ENCODE assay signal across 10 cellular contexts in the genomic region with DNA sequence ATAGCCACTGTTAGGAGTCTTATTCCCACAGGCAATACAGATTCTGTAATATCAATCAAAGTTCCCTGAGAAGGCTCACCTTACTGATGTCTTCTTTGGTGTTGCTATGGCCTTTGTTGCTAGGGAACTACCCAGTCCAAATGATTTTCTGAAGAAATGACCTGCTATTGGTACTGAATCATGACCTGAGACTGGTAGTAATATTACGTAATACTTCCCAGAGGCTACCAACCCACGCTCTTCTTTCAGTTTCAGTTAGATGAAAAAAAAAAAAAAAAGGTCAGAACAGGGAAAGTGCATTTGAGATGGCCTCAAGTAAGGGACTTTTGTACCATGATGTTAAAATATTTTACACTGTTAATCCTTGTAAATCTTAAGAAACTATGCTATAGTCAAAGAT.
DNase-seq lines count a peak whose midpoint lies in the region; ATAC-seq, FAIRE-seq and TF ChIP-seq lines count a peak whose summit lies in the region.
"Had no signal": no experiment of that assay in that cellular context is flagged by ENCODE, and none has a peak within 500 bp of the region (broad histone marks: within the 10 kb centered on the region; RNA-seq: fewer than 3 reads in every experiment).

No MANE protein-coding gene starts in this region.

- ATAC-seq in GM18498 (IDR thresholded peaks at IDR 0.05; ENCODE audit: unreplicated experiment) (peak; percentile 69), HG02588 (IDR thresholded peaks at IDR 0.05; ENCODE audit: unreplicated experiment) (peak; percentile 82), heart left ventricle (peak in 2 of 4 donors; percentile 39 to 78)

- FAIRE-seq in HTR-8/SVneo (lab: Jason Lieb, UNC) (no peak), kidney (lab: Jason Lieb, UNC) (no peak)

- peak overlapping the region in 7 of 12 donors; percentile 3 to 45 (median 32) for H3K4me3 ChIP-seq in heart left ventricle
- no peak overlapping the region for H3K4me3 ChIP-seq in kidney (ENCODE audit: low read length in 2 of 2)
- no peak overlapping the region for H3K4me3 ChIP-seq in Peyer's patch
- H3K4me3 ChIP-seq: esophagus squamous epithelium had no signal

- H3K27me3 Mint-ChIP-seq in activated CD4-positive, alpha-beta memory T cell treated with anti-CD3 and anti-CD28 coated beads, Interleukin-2, amount 10 ng/mL, durations not matched to agents 7 days and 5 days: no peaks in the 10 kb centered on the region
- H3K27me3 Mint-ChIP-seq: stimulated activated naive CD8-positive, alpha-beta T cell treated with anti-CD3 and anti-CD28 coated beads, Interleukin-15, Interleukin-2, amounts not matched to agents 100 ng/mL and 50 ng/mL, for 24 hours had no signal

- H3K9me3 ChIP-seq in heart left ventricle (no peaks in the 10 kb centered on the region), kidney (ENCODE audit: control insufficient read depth in 1 of 2, low read length in 2 of 2) (no peaks in the 10 kb centered on the region), Peyer's patch (no peaks in the 10 kb centered on the region)
- H3K9me3 ChIP-seq: esophagus squamous epithelium had no signal

- DNase-seq in HTR-8/SVneo (ENCODE audit: insufficient read length, low spot score): peak; percentile 11
- DNase-seq in heart left ventricle: no peak
- DNase-seq in T1000 (lab: John Stamatoyannopoulos, UW): no peak
- DNase-seq in kidney: no peak
- no peak for DNase-seq in activated CD4-positive, alpha-beta memory T cell treated with anti-CD3 and anti-CD28 coated beads, Interleukin-2, amount 10 ng/mL, durations not matched to agents 7 days and 5 days
- no peak for DNase-seq in Peyer's patch
- DNase-seq: esophagus squamous epithelium had no signal

- no peaks in the 10 kb centered on the region for H3K4me1 Mint-ChIP-seq in activated CD4-positive, alpha-beta memory T cell treated with anti-CD3 and anti-CD28 coated beads, Interleukin-2, amount 10 ng/mL, durations not matched to agents 7 days and 5 days

- H3K36me3 ChIP-seq in heart left ventricle (no peaks in the 10 kb centered on the region), kidney (ENCODE audit: control insufficient read depth in 1 of 2, insufficient read depth in 2 of 2, low read length in 2 of 2) (no peaks in the 10 kb centered on the region), Peyer's patch (no peaks in the 10 kb centered on the region)
- H3K36me3 ChIP-seq: esophagus squamous epithelium had no signal

- H3K27ac Mint-ChIP-seq in activated CD4-positive, alpha-beta memory T cell treated with anti-CD3 and anti-CD28 coated beads, Interleukin-2, amount 10 ng/mL, durations not matched to agents 7 days and 5 days: no peak overlapping the region
- H3K27ac Mint-ChIP-seq: stimulated activated naive CD8-positive, alpha-beta T cell treated with anti-CD3 and anti-CD28 coated beads, Interleukin-15, Interleukin-2, amounts not matched to agents 100 ng/mL and 50 ng/mL, for 24 hours had no signal

- TF ChIP-seq POLR2A in heart left ventricle (IDR thresholded peaks at IDR 0.05): no peak
- TF ChIP-seq POLR2A in Peyer's patch (IDR thresholded peaks at IDR 0.05): no peak

- H3K27ac ChIP-seq in heart left ventricle (peak overlapping the region in 4 of 12 donors; percentile 33 to 38 (median 36)), kidney (ENCODE audit: low read depth in 2 of 2, low read length in 2 of 2) (no peak overlapping the region), Peyer's patch (no peak overlapping the region)
- H3K27ac ChIP-seq: esophagus squamous epithelium had no signal

- H3K9me3 Mint-ChIP-seq in activated CD4-positive, alpha-beta memory T cell treated with anti-CD3 and anti-CD28 coated beads, Interleukin-2, amount 10 ng/mL, durations not matched to agents 7 days and 5 days: no peaks in the 10 kb centered on the region
- H3K9me3 Mint-ChIP-seq: stimulated activated naive CD8-positive, alpha-beta T cell treated with anti-CD3 and anti-CD28 coated beads, Interleukin-15, Interleukin-2, amounts not matched to agents 100 ng/mL and 50 ng/mL, for 24 hours had no signal

- no peak overlapping the region for H3K4me3 Mint-ChIP-seq in activated CD4-positive, alpha-beta memory T cell treated with anti-CD3 and anti-CD28 coated beads, Interleukin-2, amount 10 ng/mL, durations not matched to agents 7 days and 5 days
- H3K4me3 Mint-ChIP-seq: stimulated activated naive CD8-positive, alpha-beta T cell treated with anti-CD3 and anti-CD28 coated beads, Interleukin-15, Interleukin-2, amounts not matched to agents 100 ng/mL and 50 ng/mL, for 24 hours had no signal

- POLR2A ChIA-PET in activated CD4-positive, alpha-beta memory T cell treated with anti-CD3 and anti-CD28 coated beads, Interleukin-2, amount 10 ng/mL, durations not matched to agents 7 days and 5 days (lab: Charles Lee): no interaction called here

- H3K27me3 ChIP-seq in heart left ventricle (no peaks in the 10 kb centered on the region), Peyer's patch (no peaks in the 10 kb centered on the region)
- H3K27me3 ChIP-seq: esophagus squamous epithelium had no signal

- H3K4me1 ChIP-seq in heart left ventricle (no peaks in the 10 kb centered on the region), kidney (ENCODE audit: control insufficient read depth in 1 of 2, insufficient read depth in 1 of 2, low read depth in 1 of 2, low read length in 2 of 2) (no peaks in the 10 kb centered on the region), Peyer's patch (no peaks in the 10 kb centered on the region)
- H3K4me1 ChIP-seq: esophagus squamous epithelium had no signal

- H3K36me3 Mint-ChIP-seq in activated CD4-positive, alpha-beta memory T cell treated with anti-CD3 and anti-CD28 coated beads, Interleukin-2, amount 10 ng/mL, durations not matched to agents 7 days and 5 days (ENCODE audit: low read depth): no peaks in the 10 kb centered on the region

- 64 to 76% (median 72%) methylated on average over 2 of the region's 2 CpGs for WGBS in heart left ventricle, 4 donors

- H3K9ac ChIP-seq in kidney (ENCODE audit: low read length in 2 of 2): no peak overlapping the region

- TF ChIP-seq CTCF in heart left ventricle (IDR thresholded peaks at IDR 0.05) (no peak), kidney (IDR thresholded peaks at IDR 0.05; ENCODE audit: borderline replicate concordance, extremely low read depth, insufficient read depth) (no peak), Peyer's patch (IDR thresholded peaks at IDR 0.05) (no peak)

- intact Hi-C loops in heart left ventricle (cut with DNase I) (no loop called here), kidney (cut with DNase I) (no loop called here)

- CTCF ChIA-PET in activated CD4-positive, alpha-beta memory T cell treated with anti-CD3 and anti-CD28 coated beads, Interleukin-2, amount 10 ng/mL, durations not matched to agents 7 days and 5 days (lab: Charles Lee): no interaction called here

Comparison
In these comparisons a context has a peak if more than half of its experiments do, and no peak if none do; other contexts are left out.
1. H3K4me3 ChIP-seq: peak in heart left ventricle (7 of 12); none in kidney (0 of 2) and Peyer's patch (0 of 4).